In genomic region chr7:41979834-41980307, GRCh38 we compare ENCODE assay signal across 8 cellular contexts.
DNase-seq lines count a peak whose midpoint lies in the region; ATAC-seq, FAIRE-seq and TF ChIP-seq lines count a peak whose summit lies in the region.

No MANE protein-coding gene starts in this region.

- no peak for ATAC-seq in CD4-positive, alpha-beta T cell (ENCODE audit: poor library complexity)
- ATAC-seq in HG03432 (IDR thresholded peaks at IDR 0.05; ENCODE audit: unreplicated experiment) = peak; percentile 63
- peak; percentile 51 for ATAC-seq in aorta (ENCODE audit: low FRiP score)
- ATAC-seq in HG03139 (IDR thresholded peaks at IDR 0.05; ENCODE audit: unreplicated experiment) = no peak

- H3K36me3 ChIP-seq in ascending aorta = no peaks in the 10 kb centered on the region
- H3K36me3 ChIP-seq in kidney (ENCODE audit: control insufficient read depth in 1 of 2, insufficient read depth in 2 of 2, low read length in 2 of 2) = no peaks in the 10 kb centered on the region
- no peaks in the 10 kb centered on the region for H3K36me3 ChIP-seq in aorta (ENCODE audit: control insufficient read depth in 1 of 2, insufficient read depth in 2 of 2, low read length in 1 of 2)

- H3K27me3 ChIP-seq in CD4-positive, alpha-beta T cell (ENCODE audit: control insufficient read depth, insufficient read depth, low read length) = no peaks in the 10 kb centered on the region
- H3K27me3 ChIP-seq in ascending aorta (no peaks in the 10 kb centered on the region), aorta (ENCODE audit: control insufficient read depth in 1 of 2, insufficient read depth in 2 of 2, low read length in 1 of 2) (no peaks in the 10 kb centered on the region)

- H3K4me3 ChIP-seq in ascending aorta (no peak overlapping the region), kidney (ENCODE audit: low read length in 2 of 2) (no peak overlapping the region), aorta (ENCODE audit: low read length in 2 of 2) (no peak overlapping the region)

- POLR2A ChIA-PET in CD4-positive, alpha-beta T cell (lab: Charles Lee) = no interaction called here

- no peak for DNase-seq in CD4-positive, alpha-beta T cell
- DNase-seq in ascending aorta (ENCODE audit: low spot score in 2 of 2) (no peak), kidney (no peak), aorta (no peak), inferior parietal cortex (ENCODE audit: extremely low spot score) (no peak)
- no peak for DNase-seq in activated naive CD4-positive, alpha-beta T cell (lab: John Stamatoyannopoulos, UW)

- no peaks in the 10 kb centered on the region for H3K9me3 Mint-ChIP-seq in CD4-positive, alpha-beta T cell

- H3K9ac ChIP-seq in kidney (ENCODE audit: low read length in 2 of 2) = no peak overlapping the region

- H3K27ac ChIP-seq in CD4-positive, alpha-beta T cell (ENCODE audit: low read depth, low read length) = no peak overlapping the region
- H3K27ac ChIP-seq in ascending aorta = no peak overlapping the region
- no peak overlapping the region for H3K27ac ChIP-seq in kidney (ENCODE audit: low read depth in 2 of 2, low read length in 2 of 2)
- no peak overlapping the region for H3K27ac ChIP-seq in aorta (ENCODE audit: low read depth in 1 of 2, low read length in 2 of 2)

- FAIRE-seq in kidney (lab: Jason Lieb, UNC) = no peak

- no peaks in the 10 kb centered on the region for H3K4me1 Mint-ChIP-seq in CD4-positive, alpha-beta T cell (ENCODE audit: low read depth)

- peak; percentile 33 for TF ChIP-seq CTCF in CD4-positive, alpha-beta T cell (IDR thresholded peaks at IDR 0.05)
- TF ChIP-seq CTCF in ascending aorta (IDR thresholded peaks at IDR 0.05) (peak; percentile 20 to 68 (median 67)), kidney (IDR thresholded peaks at IDR 0.05; ENCODE audit: borderline replicate concordance, extremely low read depth, insufficient read depth) (peak; percentile 44)

- no peak overlapping the region for H3K27ac Mint-ChIP-seq in CD4-positive, alpha-beta T cell

- H3K4me3 Mint-ChIP-seq in CD4-positive, alpha-beta T cell = no peak overlapping the region

- H3K4me1 ChIP-seq in ascending aorta = peaks cover 0 to 9% of the 10 kb centered on the region in 2 donors
- H3K4me1 ChIP-seq in kidney (ENCODE audit: control insufficient read depth in 1 of 2, insufficient read depth in 1 of 2, low read depth in 1 of 2, low read length in 2 of 2) = peaks cover 4 to 9% of the 10 kb centered on the region in 2 donors
- H3K4me1 ChIP-seq in aorta (ENCODE audit: control insufficient read depth in 1 of 2, insufficient read depth in 2 of 2, low read length in 2 of 2) = no peaks in the 10 kb centered on the region

- CTCF ChIA-PET in CD4-positive, alpha-beta T cell (lab: Charles Lee) = no interaction called here

- H3K27me3 Mint-ChIP-seq in CD4-positive, alpha-beta T cell = peaks cover 4% of the 10 kb centered on the region

- H3K36me3 Mint-ChIP-seq in CD4-positive, alpha-beta T cell (ENCODE audit: low read depth) = no peaks in the 10 kb centered on the region

- H3K9me3 ChIP-seq in CD4-positive, alpha-beta T cell (ENCODE audit: control insufficient read depth, low read length) = no peaks in the 10 kb centered on the region
- H3K9me3 ChIP-seq in ascending aorta (no peaks in the 10 kb centered on the region), kidney (ENCODE audit: control insufficient read depth in 1 of 2, low read length in 2 of 2) (no peaks in the 10 kb centered on the region), aorta (ENCODE audit: control insufficient read depth, low read length) (no peaks in the 10 kb centered on the region)

- intact Hi-C loops in CD4-positive, alpha-beta T cell (cut with DNase I, micrococcal nuclease) = no loop called here
- intact Hi-C loops in ascending aorta (cut with DNase I) (loop anchor here (5.0 to 10.0 kb wide), 3 partner anchors 257 to 862 kb away; partner anchors contain the start of gene GLI3), kidney (cut with DNase I) (loop anchor here (10.0 kb wide), 1 partner anchor 855 kb away; no protein-coding TSS in a partner anchor), aorta (cut with DNase I) (loop anchor here (5.0 to 10.0 kb wide), 4 partner anchors 712 to 865 kb away; no protein-coding TSS in a partner anchor)

- 26 to 32% methylated on average over 6 of the region's 6 CpGs for WGBS in aorta, 2 donors

Comparison
In these comparisons a context has a peak if more than half of its experiments do, and no peak if none do; other contexts are left out.
1. ATAC-seq: peak in HG03432 (single experiment) and aorta (single experiment); none in CD4-positive, alpha-beta T cell (single experiment) and HG03139 (single experiment).
2. intact Hi-C loops: an anchor here in ascending aorta (5.0 to 10.0 kb wide), kidney (10.0 kb wide) and aorta (5.0 to 10.0 kb wide); none called in CD4-positive, alpha-beta T cell.
3. Peak in every context shown above with its lines, with median percentiles within 50 percentile points of each other: CTCF ChIP-seq.